In the genomic region with DNA sequence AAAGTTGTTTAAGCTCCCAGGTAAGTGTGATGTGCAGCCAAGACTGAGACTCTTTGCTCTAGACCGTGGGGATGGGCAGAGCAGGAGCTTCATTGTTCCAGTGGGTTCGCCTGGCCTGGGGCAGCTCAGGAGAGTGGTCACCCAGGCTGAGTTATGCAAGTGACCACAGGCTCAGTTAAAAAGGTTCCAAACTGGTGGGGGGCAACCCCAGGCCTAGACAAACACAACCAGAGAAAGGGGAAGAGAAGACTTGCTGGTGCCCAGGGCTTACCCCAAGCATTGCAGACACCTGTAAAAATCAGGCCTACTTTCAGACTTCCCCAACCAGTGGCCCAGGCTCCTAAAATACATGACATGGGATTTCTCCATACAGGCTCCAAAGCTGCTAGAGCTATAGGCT, we compare ENCODE assay signal across 15 cellular contexts. TPM values are rescaled to one million over a fixed set of nuclear protein-coding genes. Genes with fewer than 3 reads are reported as not detected.
DNase-seq lines count a peak whose midpoint lies in the region; ATAC-seq, FAIRE-seq and TF ChIP-seq lines count a peak whose summit lies in the region.
"Had no signal": no experiment of that assay in that cellular context is flagged by ENCODE, and none has a peak within 500 bp of the region (broad histone marks: within the 10 kb centered on the region; RNA-seq: fewer than 3 reads in every experiment).

No MANE protein-coding gene starts in this region.

- H3K4me1 ChIP-seq in IMR-90 (ENCODE audit: control insufficient read depth, insufficient read depth, low read length) (peaks cover 57% of the 10 kb centered on the region), GM12878 (ENCODE audit: control insufficient read depth, insufficient read depth, low read length) (peaks cover 79% of the 10 kb centered on the region), skeletal muscle satellite cell (ENCODE audit: control insufficient read depth, insufficient read depth, low read length) (peaks cover 84% of the 10 kb centered on the region), colonic mucosa (peaks cover 15% of the 10 kb centered on the region), spleen (peaks cover 2 to 83% (median 34%) of the 10 kb centered on the region in 6 donors)

- peaks cover 6 to 87% of the 10 kb centered on the region in 2 experiments; a peak in 3 of 4 replicates for H3K79me1 ChIP-seq in IMR-90 (ENCODE audit: low read depth in 1 of 2, low read length in 2 of 2)

- peak overlapping the region; percentile 70 for H4K8ac ChIP-seq in IMR-90 (ENCODE audit: low read depth in 2 of 2, low read length in 2 of 2)

- intact Hi-C loops in IMR-90 (cut with micrococcal nuclease) (no loop called here), GM12878 (cut with micrococcal nuclease; ENCODE audit: unreplicated experiment) (no loop called here), colonic mucosa (cut with DNase I) (no loop called here), spleen (cut with DNase I; ENCODE audit: low total_unique reads) (no loop called here)

- H3K18ac ChIP-seq in IMR-90 (ENCODE audit: low read depth, low read length) = peak overlapping the region; percentile 11; the same call in 1 of the 2 replicates

- no peaks in the 10 kb centered on the region for H3K27me3 ChIP-seq in AG04450 (ENCODE audit: control insufficient read depth, insufficient read depth, low read length)
- no peaks in the 10 kb centered on the region for H3K27me3 ChIP-seq in IMR-90 (ENCODE audit: control insufficient read depth, insufficient read depth, low read length)
- H3K27me3 ChIP-seq in GM12878 (replicated peaks in 1 of 2; ENCODE audit: control insufficient read depth in 2 of 2, insufficient read depth in 2 of 2, low read length in 1 of 2) = no peaks in the 10 kb centered on the region
- no peaks in the 10 kb centered on the region for H3K27me3 ChIP-seq in skeletal muscle satellite cell (ENCODE audit: control insufficient read depth, insufficient read depth, low read length)
- no peaks in the 10 kb centered on the region for H3K27me3 ChIP-seq in colonic mucosa
- no peaks in the 10 kb centered on the region for H3K27me3 ChIP-seq in spleen (replicated peaks in 1 of 7)
- H3K27me3 ChIP-seq: upper lobe of right lung had no signal

- SMC1A ChIA-PET in GM12878 (lab: Charles Lee; ENCODE audit: uncharacterized antibody, unreplicated experiment) = interaction anchor here (1.1 to 23.6 kb wide), 10 partner anchors 9 to 196 kb away, joined by 3 to 516 read pairs (median 6); partner anchors contain the start of gene CREB3L2

- peak overlapping the region; percentile 79 for H4K91ac ChIP-seq in IMR-90 (ENCODE audit: insufficient read depth, low read depth, low read length)

- no peak overlapping the region for H2AK9ac ChIP-seq in IMR-90 (replicated peaks; ENCODE audit: low read depth, low read length, poor library complexity)

- no peak for FAIRE-seq in GM12878 (lab: Jason Lieb, UNC)
- FAIRE-seq: GM19239 had no signal

- H3K23ac ChIP-seq in IMR-90 (ENCODE audit: low read depth, low read length) = peak overlapping the region; percentile 55

- H2AFZ ChIP-seq in IMR-90 (replicated peaks; ENCODE audit: low read length, poor library complexity) (peak overlapping the region; percentile 8), GM12878 (ENCODE audit: control insufficient read depth, low read depth, low read length) (no peak overlapping the region)

- H3K4me3 ChIP-seq in AG04450 (ENCODE audit: low read depth, low read length) (no peak overlapping the region), IMR-90 (ENCODE audit: insufficient read depth, low read depth, low read length) (no peak overlapping the region), GM12878 (no peak overlapping the region), skeletal muscle satellite cell (ENCODE audit: low read length) (no peak overlapping the region), colonic mucosa (no peak overlapping the region), spleen (no peak overlapping the region)
- H3K4me3 ChIP-seq: SK-N-MC, upper lobe of right lung had no signal

- H3K14ac ChIP-seq in IMR-90 (replicated peaks; ENCODE audit: low read depth, low read length) = peak overlapping the region; percentile 18

- CTCF ChIA-PET in AG04450 (lab: Charles Lee) = interaction anchor here (0.6 kb wide), 1 partner anchor 15 kb away, joined by 3 read pairs; no protein-coding TSS in a partner anchor
- CTCF ChIA-PET in IMR-90 (lab: Yijun Ruan, JAX) = no interaction called here
- CTCF ChIA-PET in GM12878 (lab: Yijun Ruan, JAX) = interaction anchor here (1.1 to 16.2 kb wide), 4 partner anchors 12 to 78 kb away, joined by 3 to 271 read pairs (median 4); partner anchors contain the start of gene CREB3L2

- ATAC-seq in IMR-90 (ENCODE audit: low read depth) = no peak
- ATAC-seq in GM12878 = peak; percentile 30
- no peak for ATAC-seq in HG03159 (IDR thresholded peaks at IDR 0.05; ENCODE audit: unreplicated experiment)
- ATAC-seq: right cardiac atrium, upper lobe of right lung had no signal

- H4K20me1 ChIP-seq in IMR-90 (ENCODE audit: insufficient read depth, low read length) (peaks cover 12% of the 10 kb centered on the region), GM12878 (ENCODE audit: control insufficient read depth, insufficient read depth) (no peaks in the 10 kb centered on the region)

- RAD21 ChIA-PET in GM12878 (lab: Charles Lee; ENCODE audit: unreplicated experiment) = interaction anchor here (1.0 to 7.8 kb wide), 3 partner anchors 16 to 77 kb away, joined by 3 to 148 read pairs (median 3); partner anchors contain the start of gene CREB3L2

- H3K27ac ChIP-seq in AG04450 (ENCODE audit: low read depth, low read length) = peak overlapping the region; percentile 62
- peak overlapping the region; percentile 82 for H3K27ac ChIP-seq in IMR-90 (ENCODE audit: insufficient read depth, low read length)
- H3K27ac ChIP-seq in GM12878 (ENCODE audit: control insufficient read depth, insufficient read depth) = peak overlapping the region; percentile 95
- H3K27ac ChIP-seq in colonic mucosa = no peak overlapping the region
- peak overlapping the region in 3 of 8 donors; percentile 44 to 89 (median 49) for H3K27ac ChIP-seq in spleen
- H3K27ac ChIP-seq: SK-N-MC had no signal

- peak overlapping the region; percentile 75; the same call in 1 of the 3 replicates for H2BK15ac ChIP-seq in IMR-90 (ENCODE audit: low read depth, low read length)

- WGBS in IMR-90 (ENCODE audit: extremely low coverage in 2 of 2, insufficient read length in 1 of 2), 2 experiments = no CpG with 5 or more reads among the region's 2 CpGs
- WGBS in GM12878 (ENCODE audit: insufficient coverage, insufficient replicate concordance, low lambda C conversion rate, missing lambda C conversion rate) = 88% methylated on average over 2 of the region's 2 CpGs
- WGBS in spleen, 5 donors = 77 to 94% (median 91%) methylated on average over 2 of the region's 2 CpGs

- peak overlapping the region; percentile 27; the same call in 1 of the 2 replicates for H4K5ac ChIP-seq in IMR-90 (ENCODE audit: low read depth, low read length)

- no peaks in the 10 kb centered on the region; the same call in 1 of the 2 replicates for H3K9me3 ChIP-seq in AG04450 (ENCODE audit: control insufficient read depth, insufficient read depth, low read length)
- no peaks in the 10 kb centered on the region for H3K9me3 ChIP-seq in IMR-90 (ENCODE audit: control insufficient read depth, insufficient read depth, low read length)
- H3K9me3 ChIP-seq in GM12878 (replicated peaks; ENCODE audit: control insufficient read depth, insufficient read depth, low read length) = peaks cover 37% of the 10 kb centered on the region
- H3K9me3 ChIP-seq in skeletal muscle satellite cell (replicated peaks; ENCODE audit: low read length) = no peaks in the 10 kb centered on the region
- H3K9me3 ChIP-seq in colonic mucosa = no peaks in the 10 kb centered on the region
- H3K9me3 ChIP-seq in spleen = peaks cover 0 to 17% (median 14%) of the 10 kb centered on the region in 8 donors
- H3K9me3 ChIP-seq: upper lobe of right lung had no signal

- TF ChIP-seq POLR2A in IMR-90 (IDR thresholded peaks at IDR 0.05; ENCODE audit: low read depth, low read length) = no peak
- peak; percentile 34; the same call in 1 of the 2 replicates for TF ChIP-seq POLR2A in GM12878 (IDR thresholded peaks at IDR 0.05; ENCODE audit: low read depth, low read length)
- TF ChIP-seq POLR2A in spleen (IDR thresholded peaks at IDR 0.05) = no peak

- TF ChIP-seq RAD21 in IMR-90 (IDR thresholded peaks at IDR 0.05; ENCODE audit: low read length) (no peak), GM12878 (IDR thresholded peaks at IDR 0.05; ENCODE audit: insufficient read depth, low read depth, low read length) (no peak)

- H2AK5ac ChIP-seq in IMR-90 (ENCODE audit: low read depth, low read length) = peak overlapping the region; percentile 95; the same call in 1 of the 2 replicates

- POLR2A ChIA-PET in AG04450 (lab: Yijun Ruan, JAX) = no interaction called here
- POLR2A ChIA-PET in IMR-90 (lab: Charles Lee; ENCODE audit: unreplicated experiment) = interaction anchor here (0.6 to 1.0 kb wide), 2 partner anchors 10 to 695 kb away, joined by 3 read pairs; no protein-coding TSS in a partner anchor
- POLR2A ChIA-PET in GM12878 (lab: Charles Lee) = interaction anchor here (1.0 to 3.0 kb wide), 8 partner anchors 11 to 30 kb away, joined by 3 to 17 read pairs (median 4); partner anchors contain the start of gene CREB3L2

- H3K4ac ChIP-seq in IMR-90 (ENCODE audit: low read depth, low read length) = peak overlapping the region; percentile 82

- dilution Hi-C loops in IMR-90 (cut with HindIII; ENCODE audit: low sequenced_read_pairs, unreplicated experiment) = no loop called here

- TF ChIP-seq CTCF in AG04450 (IDR thresholded peaks at IDR 0.05; ENCODE audit: low read depth, low read length) (no peak), IMR-90 (conservative IDR thresholded peaks at IDR 0.05; ENCODE audit: low read depth, low read length) (no peak), GM12878 (IDR thresholded peaks at IDR 0.05 in 2 of 3, conservative IDR thresholded peaks at IDR 0.05 in 1 of 3; ENCODE audit: control insufficient read depth in 2 of 3, extremely low read depth in 1 of 3, insufficient read depth in 1 of 3, low read depth in 3 of 3, low read length in 3 of 3) (no peak), colonic mucosa (IDR thresholded peaks at IDR 0.05) (no peak), spleen (IDR thresholded peaks at IDR 0.05 in 8 of 11, conservative IDR thresholded peaks at IDR 0.05 in 3 of 11) (no peak)

- peak overlapping the region; percentile 30; the same call in 1 of the 2 replicates for H2BK20ac ChIP-seq in IMR-90 (ENCODE audit: low read depth, low read length)

- peaks cover 95% of the 10 kb centered on the region for H3K79me2 ChIP-seq in GM12878 (ENCODE audit: control insufficient read depth, insufficient read depth, low read length)

- H2BK120ac ChIP-seq in IMR-90 (ENCODE audit: low read depth, low read length) = peak overlapping the region; percentile 75

- peak overlapping the region; percentile 81 for H2BK5ac ChIP-seq in IMR-90 (ENCODE audit: low read depth, low read length, poor library complexity, severe bottlenecking)

- no peak for DNase-seq in AG04450 (ENCODE audit: low read depth, low spot score)
- DNase-seq in IMR-90 = no peak
- no peak for DNase-seq in GM12878 (ENCODE audit: low read depth, low spot score)
- no peak for DNase-seq in colonic mucosa
- DNase-seq in NK-92 (lab: John Stamatoyannopoulos, UW; ENCODE audit: unreplicated experiment) = no peak
- DNase-seq in spleen = no peak
- DNase-seq: activated CD4-positive, alpha-beta T cell treated with anti-CD3 and anti-CD28 coated beads, Interleukin-2, amount 50 U/mL, for 48 hours; activated T-cell treated with anti-CD3 and anti-CD28 coated beads, Interleukin-2, amount 50 U/mL, for 48 hours; NCI-H2227 treated with DMSO at 0.1 percent for 48 hours; right cardiac atrium; upper lobe of right lung had no signal

- in situ Hi-C loops in IMR-90 (cut with MboI; ENCODE audit: low sequenced_read_pairs) = loop anchor here (25.0 kb wide), 1 partner anchor 843 kb away; no protein-coding TSS in a partner anchor
- in situ Hi-C loops in GM12878 (cut with MboI) = no loop called here

- no peak for TF ChIP-seq EP300 in GM12878 (IDR thresholded peaks at IDR 0.05; ENCODE audit: borderline replicate concordance in 1 of 2, control insufficient read depth in 1 of 2, low read depth in 2 of 2, low read length in 2 of 2)

- BruUV-seq in IMR-90 (replicated peaks; lab: Mats Ljungman, UMichigan) (no TSS peak), GM12878 (replicated peaks; lab: Mats Ljungman, UMichigan) (no TSS peak)

- H3K4me2 ChIP-seq in IMR-90 (ENCODE audit: low read depth, low read length) (no peak overlapping the region), GM12878 (ENCODE audit: control insufficient read depth, insufficient read depth) (peak overlapping the region; percentile 96; the same call in 1 of the 2 replicates), skeletal muscle satellite cell (ENCODE audit: low read length) (no peak overlapping the region)

- peaks cover 15% of the 10 kb centered on the region for H3K36me3 ChIP-seq in IMR-90 (ENCODE audit: control insufficient read depth, insufficient read depth, low read length)
- peaks cover 18 to 32% of the 10 kb centered on the region in 2 experiments for H3K36me3 ChIP-seq in GM12878 (ENCODE audit: control insufficient read depth in 2 of 2, insufficient read depth in 2 of 2, low read length in 1 of 2)
- H3K36me3 ChIP-seq in skeletal muscle satellite cell (ENCODE audit: insufficient read depth, low read length) = peaks cover 4% of the 10 kb centered on the region
- no peaks in the 10 kb centered on the region for H3K36me3 ChIP-seq in colonic mucosa
- H3K36me3 ChIP-seq in spleen = peaks cover 0 to 18% (median 0%) of the 10 kb centered on the region in 6 donors
- H3K36me3 ChIP-seq: upper lobe of right lung had no signal

- H3K9me1 ChIP-seq in IMR-90 (ENCODE audit: insufficient read depth, low read length) = peaks cover 34% of the 10 kb centered on the region

- H3K56ac ChIP-seq in IMR-90 (ENCODE audit: extremely low read depth, insufficient read depth, low read length) = no peak overlapping the region

- H3K9ac ChIP-seq in IMR-90 (ENCODE audit: low read depth, low read length) (no peak overlapping the region), GM12878 (ENCODE audit: control insufficient read depth, insufficient read depth, low read length) (peak overlapping the region; percentile 72; the same call in 1 of the 2 replicates), skeletal muscle satellite cell (ENCODE audit: low read depth, low read length) (peak overlapping the region; percentile 69), colonic mucosa (ENCODE audit: low read depth in 2 of 2, low read length in 2 of 2) (no peak overlapping the region)

RNA-seq across cellular contexts. Expression of gene CREB3L2, which starts 21.6 kb away (rescaled TPM):
- 53.5 and 57.8 TPM in 2 replicates for polyA plus RNA-seq in AG04450 (2011; rRNA removed)
- polyA minus RNA-seq in AG04450 (2011; rRNA and poly(A)+ RNA removed) = 96.0 and 121 TPM in 2 replicates
- total RNA-seq in IMR-90 (2012; rRNA removed) = 35.8 and 42.3 TPM in 2 replicates
- 57.9 and 65.1 TPM in 2 replicates for polyA plus RNA-seq in IMR-90 (2012; rRNA removed)
- polyA plus RNA-seq in IMR-90 (2012; cell fraction: cytosol; rRNA removed) = 31.6 and 44.4 TPM in 2 replicates
- polyA plus RNA-seq in IMR-90 (2012; cell fraction: nucleus; rRNA removed; ENCODE audit: low replicate concordance) = 38.6 and 56.6 TPM in 2 replicates
- total RNA-seq in GM12878 (2013; cell fraction: nucleolus; rRNA removed) = 131 and 139 TPM in 2 replicates
- 13.3 and 16.7 TPM in 2 replicates for total RNA-seq in GM12878 (2014; rRNA removed)
- total RNA-seq in GM12878 (2014; rRNA removed; fragmentation: Illumina TruSeq; extraction: Trizol) = 17.9 and 18.0 TPM in 2 replicates
- 65.2 and 67.1 TPM in 2 replicates for total RNA-seq in GM12878 (2021)
- 21.3 TPM for polyA plus RNA-seq in GM12878 (2011; ENCODE audit: low read depth)
- 21.5 and 34.9 TPM in 2 replicates for polyA plus RNA-seq in GM12878 (2011; rRNA removed)
- polyA plus RNA-seq in GM12878 (2011; cell fraction: cytosol; rRNA removed) = 25.6 and 30.7 TPM in 2 replicates
- polyA plus RNA-seq in GM12878 (2011; cell fraction: nucleus; rRNA removed) = 27.1 and 30.9 TPM in 2 replicates
- 26.7 and 29.0 TPM in 2 replicates for polyA plus RNA-seq in GM12878 (2012)
- 34.5 and 38.4 TPM in 2 replicates for polyA plus RNA-seq in GM12878 (2014; fragmentation: Illumina TruSeq; extraction: Trizol)
- 1 to 10 TPM; 6.4 to 8.1 TPM for polyA plus RNA-seq in GM12878 (2014; fragmentation: Nextera tagmentation; extraction: Ambion mirVana)
- 21.8 and 29.4 TPM in 2 replicates for polyA plus RNA-seq in GM12878 (2014; rRNA removed)
- 10 to 100 TPM; 30.5 to 37.1 TPM for polyA plus RNA-seq in GM12878 (2016; fragmentation: Nextera tagmentation; extraction: Ambion mirVana)
- 43.1 and 49.2 TPM in 2 replicates for polyA minus RNA-seq in GM12878 (2011; rRNA and poly(A)+ RNA removed)
- 20.9 and 21.9 TPM in 2 replicates for polyA minus RNA-seq in GM12878 (2011; cell fraction: cytosol; rRNA and poly(A)+ RNA removed)
- 34.6 and 56.4 TPM in 2 replicates for polyA minus RNA-seq in GM12878 (2011; cell fraction: nucleus; rRNA and poly(A)+ RNA removed)
- total RNA-seq in skeletal muscle satellite cell (2012; rRNA removed) = 17.2 and 28.0 TPM in 2 replicates
- total RNA-seq in colonic mucosa = 10 to 100 TPM; 45.8 to 46.0 TPM
- total RNA-seq in spleen = 10 to 100 TPM; 29.3 to 68.4 (median 44.9) TPM
- polyA plus RNA-seq in spleen = 1 to 10 TPM; 3.5 to 6.1 (median 5.4) TPM

Comparison
In these comparisons a context has a peak if more than half of its experiments do, and no peak if none do; other contexts are left out.
1. H3K9ac ChIP-seq: peak in GM12878 (single experiment) and skeletal muscle satellite cell (single experiment); none in IMR-90 (single experiment) and colonic mucosa (0 of 2).